23 cellular contexts compared by ENCODE assay signal in genomic region chr12:9810721-9811120, GRCh38. TPM values are rescaled to one million over a fixed set of nuclear protein-coding genes. Genes with fewer than 3 reads are reported as not detected.
DNase-seq lines count a peak whose midpoint lies in the region; ATAC-seq, FAIRE-seq and TF ChIP-seq lines count a peak whose summit lies in the region.
"Had no signal": no experiment of that assay in that cellular context is flagged by ENCODE, and none has a peak within 500 bp of the region (broad histone marks: within the 10 kb centered on the region; RNA-seq: fewer than 3 reads in every experiment).

No MANE protein-coding gene starts in this region.

- DNase-seq in AG10803 (ENCODE audit: low read depth) (peak; percentile 18), HS-5 (ENCODE audit: low read depth) (peak; percentile 22), RPMI8226 (peak; percentile 23), fibroblast of gingiva (ENCODE audit: low read depth) (peak; percentile 45), foreskin keratinocyte (no peak), HepG2 (ENCODE audit: low spot score) (no peak), putamen (ENCODE audit: low spot score) (no peak), COLO668 (lab: John Stamatoyannopoulos, UW; ENCODE audit: unreplicated experiment) (no peak)
- DNase-seq: activated CD4-positive, alpha-beta T cell treated with anti-CD3 and anti-CD28 coated beads for 1 hour; activated CD8-positive, alpha-beta memory T cell treated with anti-CD3 and anti-CD28 coated beads, Interleukin-2, amount 50 U/mL, for 48 hours; activated naive CD4-positive, alpha-beta T cell treated with Interleukin-2 at 50 U/mL for 16 hours; glutamatergic neuron; MG63; naive thymus-derived CD4-positive, alpha-beta T cell; NCI-H526 treated with DMSO at 0.1 percent for 48 hours; stimulated activated naive CD4-positive, alpha-beta T cell had no signal

- TF ChIP-seq EP300 in HepG2 (IDR thresholded peaks at IDR 0.05; ENCODE audit: low read depth in 2 of 2, low read length in 2 of 2) (no peak), HepG2 (CRISPR knock-in tag; IDR thresholded peaks at IDR 0.05; ENCODE audit: borderline replicate concordance) (no peak)

- in situ Hi-C loops in HepG2 (cut with HindIII; ENCODE audit: extremely low pct_ligation_motif_present, low pct_unique_long_range_greater_than_20kb): no loop called here

- H3K36me3 ChIP-seq in HepG2 (replicated peaks in 1 of 2; ENCODE audit: control insufficient read depth in 1 of 2, insufficient read depth in 2 of 2, low read length in 2 of 2): no peaks in the 10 kb centered on the region
- H3K36me3 ChIP-seq: HAP-1, MG63 had no signal

- no peak for TF ChIP-seq CTCF in AG10803 (conservative IDR thresholded peaks at IDR 0.05; ENCODE audit: low read length)
- TF ChIP-seq CTCF in foreskin keratinocyte (conservative IDR thresholded peaks at IDR 0.05): no peak
- TF ChIP-seq CTCF in HepG2 (CRISPR knock-in tag; IDR thresholded peaks at IDR 0.05): no peak

- POLR2A ChIA-PET in HepG2 (lab: Yijun Ruan, JAX): no interaction called here

- intact Hi-C loops in HepG2 (cut with micrococcal nuclease; ENCODE audit: unreplicated experiment): loop anchor here (5.0 kb wide), 1 partner anchor 332 kb away; no protein-coding TSS in a partner anchor

- no peak for TF ChIP-seq POLR2A in HepG2 (IDR thresholded peaks at IDR 0.05; ENCODE audit: insufficient read depth in 1 of 2, low read depth in 2 of 2, low read length in 2 of 2)

- H3K9me3 ChIP-seq in HepG2 (ENCODE audit: low read length): no peaks in the 10 kb centered on the region
- H3K9me3 ChIP-seq: HAP-1, MG63 had no signal

- H3K4me2 ChIP-seq in HepG2 (ENCODE audit: low read depth, low read length): no peak overlapping the region

- no peak for FAIRE-seq in HepG2 (lab: Jason Lieb, UNC)

- no peaks in the 10 kb centered on the region for H3K27me3 ChIP-seq in foreskin keratinocyte
- H3K27me3 ChIP-seq in HepG2 (ENCODE audit: control insufficient read depth in 1 of 2, insufficient read depth in 2 of 2, low read length in 2 of 2): peaks cover 0 to 37% of the 10 kb centered on the region in 2 experiments; a peak in 3 of 5 replicates
- H3K27me3 ChIP-seq: MG63 had no signal

- H2AFZ ChIP-seq in HepG2 (ENCODE audit: low read length): no peak overlapping the region

- no peak for TF ChIP-seq RAD21 in HepG2 (CRISPR knock-in tag; IDR thresholded peaks at IDR 0.05)

- H3K4me3 ChIP-seq in AG10803 (ENCODE audit: low read length) (no peak overlapping the region), HepG2 (replicated peaks in 1 of 3; ENCODE audit: insufficient read depth in 1 of 3, low read depth in 2 of 3, low read length in 3 of 3) (no peak overlapping the region)
- H3K4me3 ChIP-seq: coronary artery, HAP-1, lung, MG63 had no signal

- BruUV-seq in HepG2 (replicated peaks; lab: Mats Ljungman, UMichigan): no TSS peak

- no peaks in the 10 kb centered on the region for H4K20me1 ChIP-seq in HepG2 (ENCODE audit: insufficient read depth, low read length)

- no peak for ATAC-seq in foreskin keratinocyte
- ATAC-seq in HepG2: no peak
- ATAC-seq: naive thymus-derived CD4-positive, alpha-beta T cell had no signal

- CTCF ChIA-PET in HepG2 (lab: Yijun Ruan, JAX; ENCODE audit: low intra/inter-chr PET ratio, low total read pairs): no interaction called here

- H3K79me2 ChIP-seq in HepG2 (ENCODE audit: insufficient read depth, low read length): no peaks in the 10 kb centered on the region

- H3K27ac ChIP-seq in foreskin keratinocyte: no peak overlapping the region
- no peak overlapping the region for H3K27ac ChIP-seq in HepG2 (ENCODE audit: extremely low read length, insufficient read depth, low read length)
- H3K27ac ChIP-seq: coronary artery, RWPE1 had no signal

- H3K4me1 ChIP-seq in foreskin keratinocyte (no peaks in the 10 kb centered on the region), HepG2 (ENCODE audit: insufficient read depth, low read length) (no peaks in the 10 kb centered on the region)

- no peak overlapping the region for H3K9ac ChIP-seq in HepG2 (ENCODE audit: insufficient read depth, low read depth, low read length)

- 43% methylated on average over 1 of the region's 1 CpG for WGBS in HepG2 (ENCODE audit: low lambda C conversion rate)

TF ChIP-seq in HepG2, 621 proteins besides CTCF, POLR2A, EP300 and RAD21 (continues in another document):
- TF ChIP-seq ZSCAN31 (CRISPR knock-in tag; IDR thresholded peaks at IDR 0.05; ENCODE audit: low read depth): no peak

RNA-seq across cellular contexts. Expression of gene KLRF1, which starts 16.6 kb away (rescaled TPM):
- total RNA-seq in foreskin keratinocyte (0.07 and 0.48 TPM in 2 replicates), HepG2 (2016; rRNA removed; fragmentation: Illumina TruSeq; extraction: Trizol) (not detected in 2 replicates)
- polyA plus RNA-seq in foreskin keratinocyte (0.07 and 0.11 TPM in 2 replicates), HepG2 (2011; rRNA removed) (not detected in 2 replicates)
- total RNA-seq in HepG2 (2016; cell fraction: cytosol; rRNA removed; fragmentation: Illumina TruSeq; extraction: Trizol; ENCODE audit: low read depth): not detected in 2 replicates
- not detected in 2 replicates for total RNA-seq in HepG2 (2016; cell fraction: insoluble cytoplasmic fraction; rRNA removed; fragmentation: Illumina TruSeq; extraction: Trizol)
- total RNA-seq in HepG2 (2016; cell fraction: membrane; rRNA removed; fragmentation: Illumina TruSeq; extraction: Trizol): not detected in 2 replicates
- total RNA-seq in HepG2 (2016; cell fraction: nucleus; rRNA removed; fragmentation: Illumina TruSeq; extraction: Trizol): not detected in 2 replicates
- polyA plus RNA-seq in HepG2 (2011; cell fraction: cytosol; rRNA removed): not detected in 2 replicates
- polyA plus RNA-seq in HepG2 (2011; cell fraction: nucleus; rRNA removed): not detected in 2 replicates
- not detected in 2 replicates for polyA plus RNA-seq in HepG2 (2012)
- not detected in 2 replicates for polyA plus RNA-seq in HepG2 (2016; cell fraction: cytosol; fragmentation: Illumina TruSeq; extraction: Trizol; ENCODE audit: low read depth)
- polyA plus RNA-seq in HepG2 (2016; cell fraction: insoluble cytoplasmic fraction; fragmentation: Illumina TruSeq; extraction: Trizol; ENCODE audit: low read depth): not detected in 2 replicates
- polyA plus RNA-seq in HepG2 (2016; cell fraction: membrane; fragmentation: Illumina TruSeq; extraction: Trizol; ENCODE audit: low read depth): not detected in 2 replicates
- polyA plus RNA-seq in HepG2 (2016; cell fraction: nucleus; fragmentation: Illumina TruSeq; extraction: Trizol; ENCODE audit: insufficient read depth, low read depth): not detected in 2 replicates
- not detected in 2 replicates for polyA minus RNA-seq in HepG2 (2011; rRNA and poly(A)+ RNA removed; ENCODE audit: low replicate concordance)
- not detected in 2 replicates for polyA minus RNA-seq in HepG2 (2011; cell fraction: cytosol; rRNA and poly(A)+ RNA removed)
- polyA minus RNA-seq in HepG2 (2011; cell fraction: nucleus; rRNA and poly(A)+ RNA removed): not detected in 2 replicates
- total RNA-seq: A673, epithelial cell of proximal tubule, progenitor cell of endocrine pancreas had no signal

RNA-seq across cellular contexts. Expression of gene CD69, which starts 50.0 kb away (rescaled TPM):
- total RNA-seq in foreskin keratinocyte (not detected in 2 replicates), HepG2 (2016; rRNA removed; fragmentation: Illumina TruSeq; extraction: Trizol) (not detected in 2 replicates)
- polyA plus RNA-seq in foreskin keratinocyte (not detected in 2 replicates), HepG2 (2011; rRNA removed) (not detected in 2 replicates)
- total RNA-seq in HepG2 (2016; cell fraction: cytosol; rRNA removed; fragmentation: Illumina TruSeq; extraction: Trizol; ENCODE audit: low read depth): not detected in 2 replicates
- not detected in 2 replicates for total RNA-seq in HepG2 (2016; cell fraction: insoluble cytoplasmic fraction; rRNA removed; fragmentation: Illumina TruSeq; extraction: Trizol)
- total RNA-seq in HepG2 (2016; cell fraction: membrane; rRNA removed; fragmentation: Illumina TruSeq; extraction: Trizol): not detected in 2 replicates
- not detected in 2 replicates for total RNA-seq in HepG2 (2016; cell fraction: nucleus; rRNA removed; fragmentation: Illumina TruSeq; extraction: Trizol)
- not detected in 2 replicates for polyA plus RNA-seq in HepG2 (2011; cell fraction: cytosol; rRNA removed)
- polyA plus RNA-seq in HepG2 (2011; cell fraction: nucleus; rRNA removed): not detected in 2 replicates
- polyA plus RNA-seq in HepG2 (2012): not detected in 2 replicates
- not detected in 2 replicates for polyA plus RNA-seq in HepG2 (2016; cell fraction: cytosol; fragmentation: Illumina TruSeq; extraction: Trizol; ENCODE audit: low read depth)
- polyA plus RNA-seq in HepG2 (2016; cell fraction: insoluble cytoplasmic fraction; fragmentation: Illumina TruSeq; extraction: Trizol; ENCODE audit: low read depth): not detected in 2 replicates
- not detected in 2 replicates for polyA plus RNA-seq in HepG2 (2016; cell fraction: membrane; fragmentation: Illumina TruSeq; extraction: Trizol; ENCODE audit: low read depth)
- polyA plus RNA-seq in HepG2 (2016; cell fraction: nucleus; fragmentation: Illumina TruSeq; extraction: Trizol; ENCODE audit: insufficient read depth, low read depth): not detected in 2 replicates
- not detected in 2 replicates for polyA minus RNA-seq in HepG2 (2011; rRNA and poly(A)+ RNA removed; ENCODE audit: low replicate concordance)
- not detected in 2 replicates for polyA minus RNA-seq in HepG2 (2011; cell fraction: cytosol; rRNA and poly(A)+ RNA removed)
- not detected in 2 replicates for polyA minus RNA-seq in HepG2 (2011; cell fraction: nucleus; rRNA and poly(A)+ RNA removed)
- total RNA-seq: A673, progenitor cell of endocrine pancreas had no signal

RNA-seq across cellular contexts. Expression of gene CLEC2B, which starts 58.4 kb away (rescaled TPM):
- 0.51 and 1.4 TPM in 2 replicates for total RNA-seq in foreskin keratinocyte
- 0.46 and 1.2 TPM in 2 replicates for polyA plus RNA-seq in foreskin keratinocyte
- not detected in 2 replicates for total RNA-seq in HepG2 (2016; rRNA removed; fragmentation: Illumina TruSeq; extraction: Trizol)
- not detected in 2 replicates for total RNA-seq in HepG2 (2016; cell fraction: cytosol; rRNA removed; fragmentation: Illumina TruSeq; extraction: Trizol; ENCODE audit: low read depth)
- not detected in 2 replicates for total RNA-seq in HepG2 (2016; cell fraction: insoluble cytoplasmic fraction; rRNA removed; fragmentation: Illumina TruSeq; extraction: Trizol)
- not detected in 2 replicates for total RNA-seq in HepG2 (2016; cell fraction: membrane; rRNA removed; fragmentation: Illumina TruSeq; extraction: Trizol)
- total RNA-seq in HepG2 (2016; cell fraction: nucleus; rRNA removed; fragmentation: Illumina TruSeq; extraction: Trizol): not detected in 2 replicates
- polyA plus RNA-seq in HepG2 (2011; rRNA removed): not detected in 2 replicates
- not detected in 2 replicates for polyA plus RNA-seq in HepG2 (2011; cell fraction: cytosol; rRNA removed)
- not detected in 2 replicates for polyA plus RNA-seq in HepG2 (2011; cell fraction: nucleus; rRNA removed)
- polyA plus RNA-seq in HepG2 (2012): not detected in 2 replicates
- not detected in 2 replicates for polyA plus RNA-seq in HepG2 (2016; cell fraction: cytosol; fragmentation: Illumina TruSeq; extraction: Trizol; ENCODE audit: low read depth)
- polyA plus RNA-seq in HepG2 (2016; cell fraction: insoluble cytoplasmic fraction; fragmentation: Illumina TruSeq; extraction: Trizol; ENCODE audit: low read depth): not detected in 2 replicates
- not detected in 2 replicates for polyA plus RNA-seq in HepG2 (2016; cell fraction: membrane; fragmentation: Illumina TruSeq; extraction: Trizol; ENCODE audit: low read depth)
- polyA plus RNA-seq in HepG2 (2016; cell fraction: nucleus; fragmentation: Illumina TruSeq; extraction: Trizol; ENCODE audit: insufficient read depth, low read depth): not detected in 2 replicates
- polyA minus RNA-seq in HepG2 (2011; rRNA and poly(A)+ RNA removed; ENCODE audit: low replicate concordance): 0.80 TPM in 1 of 2 replicates, not detected in the other
- not detected in 2 replicates for polyA minus RNA-seq in HepG2 (2011; cell fraction: cytosol; rRNA and poly(A)+ RNA removed)
- polyA minus RNA-seq in HepG2 (2011; cell fraction: nucleus; rRNA and poly(A)+ RNA removed): not detected in 2 replicates
- total RNA-seq: epithelial cell of proximal tubule, progenitor cell of endocrine pancreas had no signal

Comparison
In these comparisons a context has a peak if more than half of its experiments do, and no peak if none do; other contexts are left out.
1. DNase-seq: peak in AG10803 (single experiment), HS-5 (single experiment), RPMI8226 (single experiment) and fibroblast of gingiva (single experiment); none in foreskin keratinocyte (0 of 2), HepG2 (single experiment), putamen (single experiment) and COLO668 (single experiment).